ENCODE assay signal across 11 cellular contexts in genomic region chr17:13415877-13416416, GRCh38.
DNase-seq lines count a peak whose midpoint lies in the region; ATAC-seq, FAIRE-seq and TF ChIP-seq lines count a peak whose summit lies in the region.
"Had no signal": no experiment of that assay in that cellular context is flagged by ENCODE, and none has a peak within 500 bp of the region (broad histone marks: within the 10 kb centered on the region; RNA-seq: fewer than 3 reads in every experiment).

No MANE protein-coding gene starts in this region.

- H3K9me3 Mint-ChIP-seq in chondrocyte (ENCODE audit: low read depth): no peaks in the 10 kb centered on the region
- H3K9me3 Mint-ChIP-seq: activated T-helper 2 cell treated with anti-CD3 and anti-CD28 coated beads, Interferon-gamma antibody, Interleukin-2, Interleukin-4, amounts not matched to agents 10 μg/mL and 5 μg/mL and 100 μg/mL, durations not matched to agents 14 hours and 24 hours and 36 hours had no signal

- H3K4me1 Mint-ChIP-seq in chondrocyte (ENCODE audit: low read depth): peaks cover 28% of the 10 kb centered on the region

- CTCF ChIA-PET in HEK293 (lab: Yijun Ruan, JAX): interaction anchor here (0.6 to 1.0 kb wide), 2 partner anchors 58 to 892 kb away, joined by 3 read pairs; no protein-coding TSS in a partner anchor

- H3K9me3 ChIP-seq in HEK293 (ENCODE audit: control insufficient read depth, insufficient read depth, low read depth, low read length) (no peaks in the 10 kb centered on the region), SJSA1 (replicated peaks) (no peaks in the 10 kb centered on the region), cardiac muscle cell (ENCODE audit: low read depth) (no peaks in the 10 kb centered on the region), small intestine (ENCODE audit: control insufficient read depth, low read depth) (no peaks in the 10 kb centered on the region)
- H3K9me3 ChIP-seq: psoas muscle had no signal

- no peak overlapping the region for H3K27ac Mint-ChIP-seq in chondrocyte (ENCODE audit: unreplicated experiment)
- H3K27ac Mint-ChIP-seq: activated T-helper 2 cell treated with anti-CD3 and anti-CD28 coated beads, Interferon-gamma antibody, Interleukin-2, Interleukin-4, amounts not matched to agents 10 μg/mL and 5 μg/mL and 100 μg/mL, durations not matched to agents 14 hours and 24 hours and 36 hours had no signal

- H3K4me1 ChIP-seq in HEK293 (ENCODE audit: control insufficient read depth, insufficient read depth, low read length): peaks cover 9% of the 10 kb centered on the region
- peaks cover 24% of the 10 kb centered on the region for H3K4me1 ChIP-seq in SJSA1 (replicated peaks)
- peaks cover 23% of the 10 kb centered on the region for H3K4me1 ChIP-seq in cardiac muscle cell (ENCODE audit: low read depth)
- H3K4me1 ChIP-seq in small intestine (ENCODE audit: control insufficient read depth in 2 of 2, insufficient read depth in 1 of 2, low read depth in 1 of 2, low read length in 1 of 2): peaks cover 0 to 5% of the 10 kb centered on the region in 2 donors
- H3K4me1 ChIP-seq: psoas muscle had no signal

- POLR2A ChIA-PET in HEK293 (lab: Yijun Ruan, JAX): interaction anchor here (0.6 to 0.7 kb wide), 2 partner anchors 14 to 398 kb away, joined by 3 to 4 read pairs; partner anchors contain the start of gene ELAC2

- H3K27me3 Mint-ChIP-seq in chondrocyte (ENCODE audit: low read depth): no peaks in the 10 kb centered on the region

- TF ChIP-seq CTCF in HEK293 (tag by site-specific recombination; IDR thresholded peaks at IDR 0.05) (peak; percentile 17; the same call in 1 of the 2 replicates), cardiac muscle cell (IDR thresholded peaks at IDR 0.05; ENCODE audit: low read depth, low read length) (no peak), chondrocyte (IDR thresholded peaks at IDR 0.05) (no peak)

- no peak for ATAC-seq in HG03196 (IDR thresholded peaks at IDR 0.05; ENCODE audit: unreplicated experiment)
- no peak for ATAC-seq in GM19351 (IDR thresholded peaks at IDR 0.05; ENCODE audit: unreplicated experiment)
- ATAC-seq: psoas muscle had no signal

- no peak for FAIRE-seq in small intestine (lab: Jason Lieb, UNC)

- 18 to 25% (median 24%) methylated on average over 13 of the region's 13 CpGs for WGBS in small intestine, 3 donors

- H3K27ac ChIP-seq in HEK293 (ENCODE audit: extremely low read depth, low read depth, low read length): peak overlapping the region; percentile 50
- H3K27ac ChIP-seq in SJSA1: peak overlapping the region; percentile 23
- H3K27ac ChIP-seq in cardiac muscle cell: peak overlapping the region; percentile 46
- no peak overlapping the region for H3K27ac ChIP-seq in small intestine (ENCODE audit: low read depth in 1 of 2, low read length in 1 of 2)
- H3K27ac ChIP-seq: psoas muscle had no signal

- H3K4me3 Mint-ChIP-seq in chondrocyte (ENCODE audit: unreplicated experiment): no peak overlapping the region

- H3K36me3 Mint-ChIP-seq in chondrocyte (ENCODE audit: low read depth): no peaks in the 10 kb centered on the region

- H3K36me3 ChIP-seq in HEK293 (ENCODE audit: control insufficient read depth in 2 of 2, insufficient read depth in 1 of 2, low read length in 2 of 2) (no peaks in the 10 kb centered on the region), SJSA1 (no peaks in the 10 kb centered on the region), cardiac muscle cell (no peaks in the 10 kb centered on the region), small intestine (ENCODE audit: control insufficient read depth in 2 of 2, insufficient read depth in 2 of 2, low read length in 2 of 2) (no peaks in the 10 kb centered on the region)

- peak overlapping the region; percentile 14 for H3K4me3 ChIP-seq in HEK293 (ENCODE audit: low read depth, low read length)
- no peak overlapping the region for H3K4me3 ChIP-seq in SJSA1
- no peak overlapping the region for H3K4me3 ChIP-seq in cardiac muscle cell
- H3K4me3 ChIP-seq in small intestine (ENCODE audit: low read depth in 1 of 2, low read length in 2 of 2): no peak overlapping the region
- H3K4me3 ChIP-seq: psoas muscle had no signal

- no peaks in the 10 kb centered on the region for H3K27me3 ChIP-seq in SJSA1 (replicated peaks)
- H3K27me3 ChIP-seq in cardiac muscle cell: no peaks in the 10 kb centered on the region
- no peaks in the 10 kb centered on the region for H3K27me3 ChIP-seq in small intestine (ENCODE audit: control insufficient read depth in 2 of 2, insufficient read depth in 2 of 2, low read length in 2 of 2)

- peak; percentile 78 to 82 for DNase-seq in SJSA1 (ENCODE audit: low read depth in 1 of 2, low spot score in 2 of 2)
- DNase-seq in cardiac muscle cell (ENCODE audit: low read depth in 1 of 2, low spot score in 1 of 2): peak; percentile 13 to 71
- DNase-seq in small intestine: peak; percentile 25
- no peak for DNase-seq in NCI-H748 treated with DMSO at 0.1 percent for 48 hours (lab: John Stamatoyannopoulos, UW)
- no peak for DNase-seq in chondrocyte (ENCODE audit: low spot score)
- DNase-seq: NCI-H1092 treated with DMSO at 0.1 percent for 48 hours, psoas muscle had no signal

TF ChIP-seq in HEK293, 187 proteins besides CTCF, POLR2A, EP300 and RAD21 (continues in another document):
- TF ChIP-seq ZBTB49 (tag by site-specific recombination; IDR thresholded peaks at IDR 0.05; ENCODE audit: low read depth) (no peak), ZNF645 (tag by site-specific recombination; IDR thresholded peaks at IDR 0.05) (no peak), SP7 (tag by site-specific recombination; IDR thresholded peaks at IDR 0.05) (peak; percentile 91), ZNF514 (tag by site-specific recombination; IDR thresholded peaks at IDR 0.05) (no peak), ZNF792 (tag by site-specific recombination; IDR thresholded peaks at IDR 0.05) (no peak), IKZF3 (tag by site-specific recombination; IDR thresholded peaks at IDR 0.05) (peak; percentile 69), SCRT2 (tag by site-specific recombination; IDR thresholded peaks at IDR 0.05) (0 out of 2 replicates have a peak, but pooled peaks have one; percentile 14), SALL2 (tag by site-specific recombination; IDR thresholded peaks at IDR 0.05; ENCODE audit: borderline replicate concordance) (no peak), SP3 (tag by site-specific recombination; IDR thresholded peaks at IDR 0.05) (no peak; the same call in none of the 2 replicates), ZNF112 (tag by site-specific recombination; IDR thresholded peaks at IDR 0.05) (no peak), ZNF654 (tag by site-specific recombination; IDR thresholded peaks at IDR 0.05; ENCODE audit: low read depth) (no peak)

Comparison
In these comparisons a context has a peak if more than half of its experiments do, and no peak if none do; other contexts are left out.
1. H3K27ac ChIP-seq: peak in HEK293 (single experiment), SJSA1 (single experiment) and cardiac muscle cell (single experiment); none in small intestine (0 of 2).
2. DNase-seq: peak in SJSA1 (2 of 2), cardiac muscle cell (2 of 2) and small intestine (single experiment); none in NCI-H748 treated with DMSO at 0.1 percent for 48 hours (single experiment) and chondrocyte (single experiment).